ENCODE assay signal across 1 cellular context in genomic region chr13:76023644-76024043, GRCh38.
TF ChIP-seq lines count a peak whose summit lies in the region.

No MANE protein-coding gene starts in this region.

TF ChIP-seq in HepG2, 621 proteins besides CTCF, POLR2A, EP300 and RAD21:
- TF ChIP-seq HNF1A (IDR thresholded peaks at IDR 0.05; ENCODE audit: low read depth) (no peak), HNF1A (CRISPR knock-in tag; IDR thresholded peaks at IDR 0.05; ENCODE audit: borderline replicate concordance) (no peak), ZNF639 (CRISPR knock-in tag; conservative IDR thresholded peaks at IDR 0.05) (no peak), HNRNPL (IDR thresholded peaks at IDR 0.05; ENCODE audit: low read depth, low read length) (no peak), PTBP1 (IDR thresholded peaks at IDR 0.05; ENCODE audit: low read depth, low read length, poor library complexity, severe bottlenecking) (no peak), SP4 (CRISPR knock-in tag; IDR thresholded peaks at IDR 0.05) (no peak), ZNF773 (CRISPR knock-in tag; IDR thresholded peaks at IDR 0.05; ENCODE audit: borderline replicate concordance) (no peak), ZNF549 (CRISPR knock-in tag; IDR thresholded peaks at IDR 0.05) (no peak), RCOR2 (CRISPR knock-in tag; IDR thresholded peaks at IDR 0.05) (no peak), TERF1 (CRISPR knock-in tag; IDR thresholded peaks at IDR 0.05) (no peak), ZNF775 (CRISPR knock-in tag; IDR thresholded peaks at IDR 0.05; ENCODE audit: borderline replicate concordance) (no peak), ZNF747 (CRISPR knock-in tag; IDR thresholded peaks at IDR 0.05; ENCODE audit: borderline replicate concordance) (no peak), TARDBP (CRISPR knock-in tag; IDR thresholded peaks at IDR 0.05) (no peak), ZFP91 (CRISPR knock-in tag; IDR thresholded peaks at IDR 0.05; ENCODE audit: borderline replicate concordance) (no peak), HMG20A (CRISPR knock-in tag; IDR thresholded peaks at IDR 0.05; ENCODE audit: borderline replicate concordance) (no peak), ZNF776 (CRISPR knock-in tag; IDR thresholded peaks at IDR 0.05) (no peak), ZSCAN22 (CRISPR knock-in tag; IDR thresholded peaks at IDR 0.05) (no peak), HNRNPUL1 (IDR thresholded peaks at IDR 0.05; ENCODE audit: low read depth, low read length) (no peak), ZBTB38 (CRISPR knock-in tag; IDR thresholded peaks at IDR 0.05) (no peak)
